ENCODE assay signal across 8 cellular contexts in the genomic region with DNA sequence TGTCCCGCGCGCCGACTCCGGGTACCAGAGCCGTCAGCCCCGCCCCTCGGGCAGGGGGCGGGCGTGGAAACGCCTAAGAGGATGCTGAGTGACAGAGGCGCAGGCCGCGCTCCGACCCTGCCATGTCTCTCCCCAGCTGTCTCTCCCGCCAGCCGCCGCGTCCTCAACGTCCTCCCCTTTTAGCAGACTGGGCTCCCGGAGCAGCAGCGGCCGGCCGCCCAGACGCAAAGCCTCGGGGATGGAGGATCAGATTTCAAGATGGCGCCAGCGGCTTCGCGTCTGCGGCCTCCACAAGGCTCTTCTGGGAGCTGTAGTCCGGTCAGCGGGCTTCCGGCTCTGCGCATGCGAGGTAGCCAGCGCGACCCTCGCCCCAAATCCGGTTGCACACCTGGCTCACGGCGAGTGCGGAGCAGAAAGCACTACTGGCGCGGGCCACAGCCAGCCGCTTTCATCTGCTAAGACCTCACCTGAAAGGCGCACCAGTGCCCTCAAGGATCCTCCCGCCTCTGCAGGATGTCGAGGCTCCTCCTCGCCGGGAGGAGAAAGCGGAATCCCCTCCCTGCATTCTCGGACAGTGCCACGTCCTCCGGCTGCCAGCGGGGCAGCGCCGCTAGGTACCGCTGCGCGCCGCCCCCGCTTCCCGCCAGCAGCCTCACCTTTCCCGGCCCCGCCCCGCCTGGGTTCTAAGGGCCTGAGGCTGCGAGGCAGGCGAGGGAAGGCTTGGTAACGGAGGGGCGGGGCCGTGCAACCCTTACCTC.
DNase-seq lines count a peak whose midpoint lies in the region; ATAC-seq and TF ChIP-seq lines count a peak whose summit lies in the region.
"Not testable (repeated sequence)": the region's sequence is repeated elsewhere in the genome, so short reads cannot be mapped to it uniquely, and the experiment has no call there.

No MANE protein-coding gene starts in this region.

- H3K9ac ChIP-seq in Karpas-422 (ENCODE audit: low read length) = peak overlapping the region; percentile 48; the same call in 1 of the 2 replicates
- not testable (repeated sequence) for H3K9ac ChIP-seq in SK-N-MC (ENCODE audit: insufficient read length)

- H3K27ac ChIP-seq in Karpas-422 (ENCODE audit: low read length); SK-N-MC: not testable (repeated sequence)

- DNase-seq in EH (ENCODE audit: low read depth) (peak; percentile 83), HCEC 1CT (peak; percentile 34), Karpas-422 (peak; percentile 68), foreskin fibroblast (peak; percentile 63 to 83), nephron progenitor cell (peak; percentile 75)
- DNase-seq in SK-N-MC (ENCODE audit: low read depth, low spot score) = not testable (repeated sequence)
- DNase-seq in activated naive CD4-positive, alpha-beta T cell treated with Interleukin-2 at 50 U/mL for 16 hours = peak; percentile 76

- TF ChIP-seq CTCF in foreskin fibroblast (IDR thresholded peaks at IDR 0.05; ENCODE audit: low read depth, low read length); nephron progenitor cell (IDR thresholded peaks at IDR 0.05): not testable (repeated sequence)

- not testable (repeated sequence) for H3K36me3 ChIP-seq in Karpas-422 (ENCODE audit: insufficient read depth, low read length); SK-N-MC (ENCODE audit: insufficient read depth, low read length)

- peak overlapping the region; percentile 72 for H3K4me3 Mint-ChIP-seq in nephron progenitor cell
- peak overlapping the region; percentile 85 for H3K4me3 Mint-ChIP-seq in stimulated activated memory B cell treated with anti-CD40 and anti-IgM and Interleukin-4, amounts not matched to agents 10 μg/mL and 1 μg/mL and 100 μg/mL, for 72 hours

- not testable (repeated sequence) for H3K27ac Mint-ChIP-seq in nephron progenitor cell; stimulated activated memory B cell treated with anti-CD40 and anti-IgM and Interleukin-4, amounts not matched to agents 10 μg/mL and 1 μg/mL and 100 μg/mL, for 72 hours

- not testable (repeated sequence) for H3K9me3 Mint-ChIP-seq in nephron progenitor cell; stimulated activated memory B cell treated with anti-CD40 and anti-IgM and Interleukin-4, amounts not matched to agents 10 μg/mL and 1 μg/mL and 100 μg/mL, for 72 hours

- H3K4me3 ChIP-seq in Karpas-422 (ENCODE audit: low read length) (peak overlapping the region; percentile 56; the same call in 1 of the 2 replicates), SK-N-MC (peak overlapping the region; percentile 75), foreskin fibroblast (ENCODE audit: low read depth in 1 of 2, low read length in 2 of 2) (peak overlapping the region; percentile 48 to 65)

- not testable (repeated sequence) for H4K20me1 ChIP-seq in Karpas-422 (ENCODE audit: insufficient read depth, low read depth, low read length)

- H3K27me3 Mint-ChIP-seq in nephron progenitor cell (ENCODE audit: low read depth, poor library complexity); stimulated activated memory B cell treated with anti-CD40 and anti-IgM and Interleukin-4, amounts not matched to agents 10 μg/mL and 1 μg/mL and 100 μg/mL, for 72 hours: not testable (repeated sequence)

- not testable (repeated sequence) for H3K79me2 ChIP-seq in Karpas-422 (ENCODE audit: low read length)

- peak overlapping the region; percentile 47 for H3K4me2 ChIP-seq in Karpas-422 (ENCODE audit: low read depth, low read length, poor library complexity, severe bottlenecking)

- not testable (repeated sequence) for H3K9me3 ChIP-seq in Karpas-422 (ENCODE audit: low read length); SK-N-MC (ENCODE audit: low read depth, low read length)

- not testable (repeated sequence) for H3K9me2 ChIP-seq in Karpas-422 (replicated peaks; ENCODE audit: insufficient read depth, low read length)

- peak; percentile 93 for ATAC-seq in stimulated activated memory B cell treated with anti-CD40 and anti-IgM and Interleukin-4, amounts not matched to agents 10 μg/mL and 1 μg/mL and 100 μg/mL, for 72 hours

- not testable (repeated sequence) for H3K27me3 ChIP-seq in Karpas-422 (ENCODE audit: low read length)

- H3K4me1 Mint-ChIP-seq in nephron progenitor cell; stimulated activated memory B cell treated with anti-CD40 and anti-IgM and Interleukin-4, amounts not matched to agents 10 μg/mL and 1 μg/mL and 100 μg/mL, for 72 hours: not testable (repeated sequence)

- not testable (repeated sequence) for H2AFZ ChIP-seq in Karpas-422 (ENCODE audit: low read length)

- not testable (repeated sequence) for H3K36me3 Mint-ChIP-seq in nephron progenitor cell (ENCODE audit: low read depth); stimulated activated memory B cell treated with anti-CD40 and anti-IgM and Interleukin-4, amounts not matched to agents 10 μg/mL and 1 μg/mL and 100 μg/mL, for 72 hours

- not testable (repeated sequence) for H3K4me1 ChIP-seq in Karpas-422 (ENCODE audit: low read length)
